ENCODE assay signal across 8 cellular contexts in genomic region chr3:170200992-170201391, GRCh38.
"Had no signal": no experiment of that assay in that cellular context is flagged by ENCODE, and none has a peak within 500 bp of the region (broad histone marks: within the 10 kb centered on the region; RNA-seq: fewer than 3 reads in every experiment).

No MANE protein-coding gene starts in this region.

- DNase-seq: H9, HCEC 1CT, KBM-7 had no signal

- H3K9me3 Mint-ChIP-seq: GM23338, H9 had no signal

- FAIRE-seq: H1, H54, HepG2 had no signal

- H3K36me3 Mint-ChIP-seq: IgD-negative memory B cell had no signal

- H3K4me3 Mint-ChIP-seq: GM23338, H9, IgD-negative memory B cell had no signal

- H3K4me3 ChIP-seq: GM23338 had no signal

- H3K27ac Mint-ChIP-seq: GM23338, H9, IgD-negative memory B cell had no signal
